8 cellular contexts compared by ENCODE assay signal in the genomic region with DNA sequence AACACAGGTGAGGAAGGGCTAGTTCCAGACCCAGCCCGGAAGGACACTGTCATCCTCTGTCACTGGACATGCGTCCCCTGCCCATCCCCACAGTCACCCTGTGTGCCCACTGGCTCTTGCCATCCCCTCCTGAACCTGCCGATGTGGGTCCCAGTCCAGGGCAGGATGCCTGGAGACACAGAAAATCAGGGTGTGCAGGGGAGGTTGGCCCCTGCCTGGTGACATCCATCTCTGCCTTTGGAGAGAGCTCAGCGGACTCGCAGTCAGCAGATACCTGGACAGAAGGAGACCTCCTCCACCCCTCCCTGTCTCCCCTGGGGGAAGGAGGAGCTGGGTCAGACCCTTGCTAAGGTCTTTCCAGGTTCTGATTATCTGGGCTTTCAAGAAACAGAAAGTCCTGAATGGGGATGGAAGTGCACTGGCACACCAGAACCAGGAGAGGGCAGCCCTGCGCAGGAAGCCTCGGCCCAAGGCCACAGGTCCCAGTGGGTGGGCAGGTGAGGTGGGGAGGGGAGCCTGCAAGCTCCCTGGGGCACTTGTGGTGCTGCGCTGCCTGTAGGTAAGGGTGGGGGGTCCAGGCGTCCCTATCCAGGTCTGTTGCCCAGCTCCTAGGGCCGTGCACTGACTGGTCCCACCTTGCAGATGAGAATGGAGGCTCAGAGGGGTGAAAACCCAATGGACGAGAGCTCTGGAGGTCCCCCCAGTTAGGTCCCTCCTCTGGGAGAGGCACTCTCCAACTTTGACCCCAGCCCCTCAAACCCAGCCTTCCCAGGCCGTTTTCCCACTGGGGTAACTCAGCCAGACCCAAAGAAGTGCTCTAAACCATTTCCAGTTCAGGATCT. TPM values are rescaled to one million over a fixed set of nuclear protein-coding genes. Genes with fewer than 3 reads are reported as not detected.
DNase-seq lines count a peak whose midpoint lies in the region; ATAC-seq and TF ChIP-seq lines count a peak whose summit lies in the region.

No MANE protein-coding gene starts in this region.

- DNase-seq in CD4-positive, CD25-positive, alpha-beta regulatory T cell, result peak in 1 of 3 donors; percentile 22
- peak; percentile 98 for DNase-seq in H7
- no peak for DNase-seq in RWPE2 (ENCODE audit: low spot score)
- no peak for DNase-seq in breast epithelium (ENCODE audit: low spot score in 2 of 2)
- DNase-seq in right lobe of liver, result peak in 1 of 3 donors; percentile 44
- DNase-seq in testis, result peak; percentile 67
- no peak for DNase-seq in activated T-helper 2 cell treated with anti-CD3 and anti-CD28 coated beads, Interferon-gamma antibody, Interleukin-2, Interleukin-4, amounts not matched to agents 10 μg/mL and 5 μg/mL and 100 μg/mL, durations not matched to agents 14 hours and 24 hours and 36 hours (ENCODE audit: low spot score)
- no peak for DNase-seq in RKO (ENCODE audit: low spot score)

- no peak for TF ChIP-seq POLR2A in breast epithelium (IDR thresholded peaks at IDR 0.05)
- no peak for TF ChIP-seq POLR2A in right lobe of liver (IDR thresholded peaks at IDR 0.05)
- TF ChIP-seq POLR2A in testis (IDR thresholded peaks at IDR 0.05), result no peak

- peaks cover 0 to 2% (median 0%) of the 10 kb centered on the region in 4 donors for H3K4me1 Mint-ChIP-seq in CD4-positive, CD25-positive, alpha-beta regulatory T cell
- H3K4me1 Mint-ChIP-seq in activated T-helper 2 cell treated with anti-CD3 and anti-CD28 coated beads, Interferon-gamma antibody, Interleukin-2, Interleukin-4, amounts not matched to agents 10 μg/mL and 5 μg/mL and 100 μg/mL, durations not matched to agents 14 hours and 24 hours and 36 hours (ENCODE audit: low read depth), result peaks cover 2% of the 10 kb centered on the region

- TF ChIP-seq CTCF in RWPE2 (IDR thresholded peaks at IDR 0.05; ENCODE audit: poor library complexity, severe bottlenecking), result peak; percentile 74
- TF ChIP-seq CTCF in breast epithelium (IDR thresholded peaks at IDR 0.05), result peak in 2 of 3 donors; percentile 43 to 55
- TF ChIP-seq CTCF in right lobe of liver (IDR thresholded peaks at IDR 0.05), result peak; percentile 46 to 65 (median 58)
- TF ChIP-seq CTCF in testis (IDR thresholded peaks at IDR 0.05), result peak in 2 of 3 experiments; percentile 62 to 69

- 25% methylated on average over 7 of the region's 12 CpGs for WGBS in right lobe of liver (ENCODE audit: insufficient coverage, low coverage, low lambda C conversion rate, missing lambda C conversion rate)
- 52 to 54% methylated on average over 3 to 11 of the region's 12 CpGs for WGBS in testis, 2 donors

- H3K4me3 Mint-ChIP-seq in CD4-positive, CD25-positive, alpha-beta regulatory T cell, result no peak overlapping the region
- no peak overlapping the region for H3K4me3 Mint-ChIP-seq in activated T-helper 2 cell treated with anti-CD3 and anti-CD28 coated beads, Interferon-gamma antibody, Interleukin-2, Interleukin-4, amounts not matched to agents 10 μg/mL and 5 μg/mL and 100 μg/mL, durations not matched to agents 14 hours and 24 hours and 36 hours (ENCODE audit: low read depth)

- H3K27ac Mint-ChIP-seq in CD4-positive, CD25-positive, alpha-beta regulatory T cell, result no peak overlapping the region
- no peak overlapping the region for H3K27ac Mint-ChIP-seq in activated T-helper 2 cell treated with anti-CD3 and anti-CD28 coated beads, Interferon-gamma antibody, Interleukin-2, Interleukin-4, amounts not matched to agents 10 μg/mL and 5 μg/mL and 100 μg/mL, durations not matched to agents 14 hours and 24 hours and 36 hours

- H3K27me3 ChIP-seq in CD4-positive, CD25-positive, alpha-beta regulatory T cell (ENCODE audit: control insufficient read depth, insufficient read depth, low read length), result no peaks in the 10 kb centered on the region
- H3K27me3 ChIP-seq in H7 (ENCODE audit: control insufficient read depth, insufficient read depth, low read length), result no peaks in the 10 kb centered on the region
- peaks cover 4% of the 10 kb centered on the region for H3K27me3 ChIP-seq in RWPE2 (ENCODE audit: insufficient read depth, poor library complexity, severe bottlenecking)
- H3K27me3 ChIP-seq in breast epithelium, result peaks cover 0 to 49% of the 10 kb centered on the region in 2 donors
- no peaks in the 10 kb centered on the region for H3K27me3 ChIP-seq in right lobe of liver
- H3K27me3 ChIP-seq in testis, result no peaks in the 10 kb centered on the region

- ATAC-seq in CD4-positive, CD25-positive, alpha-beta regulatory T cell (ENCODE audit: low read depth in 2 of 2), result peak; percentile 15 to 34
- peak; percentile 35; the same call in 1 of the 3 replicates for ATAC-seq in RWPE2 (ENCODE audit: low read depth)
- peak; percentile 60 to 75 (median 75) for ATAC-seq in right lobe of liver

- intact Hi-C loops in breast epithelium (cut with DNase I; ENCODE audit: low total_unique reads), result loop anchor here (10.0 kb wide), 1 partner anchor 95 kb away; the partner anchor contains the start of gene OR6B3
- intact Hi-C loops in right lobe of liver (cut with DNase I), result no loop called here
- intact Hi-C loops in testis (cut with DNase I; ENCODE audit: low total_unique reads), result no loop called here
- intact Hi-C loops in activated T-helper 2 cell treated with anti-CD3 and anti-CD28 coated beads, Interferon-gamma antibody, Interleukin-2, Interleukin-4, amounts not matched to agents 10 μg/mL and 5 μg/mL and 100 μg/mL, durations not matched to agents 14 hours and 24 hours and 36 hours (cut with micrococcal nuclease), result loop anchor here (2.0 kb wide), 1 partner anchor 289 kb away; no protein-coding TSS in a partner anchor

- H3K27me3 Mint-ChIP-seq in CD4-positive, CD25-positive, alpha-beta regulatory T cell, result peaks cover 4% of the 10 kb centered on the region
- no peaks in the 10 kb centered on the region for H3K27me3 Mint-ChIP-seq in activated T-helper 2 cell treated with anti-CD3 and anti-CD28 coated beads, Interferon-gamma antibody, Interleukin-2, Interleukin-4, amounts not matched to agents 10 μg/mL and 5 μg/mL and 100 μg/mL, durations not matched to agents 14 hours and 24 hours and 36 hours (ENCODE audit: low read depth)

- H3K36me3 ChIP-seq in CD4-positive, CD25-positive, alpha-beta regulatory T cell (ENCODE audit: control insufficient read depth, insufficient read depth, low read length), result no peaks in the 10 kb centered on the region
- H3K36me3 ChIP-seq in H7 (replicated peaks; ENCODE audit: control insufficient read depth, insufficient read depth, low read length) (no peaks in the 10 kb centered on the region), RWPE2 (ENCODE audit: low read depth) (no peaks in the 10 kb centered on the region), breast epithelium (no peaks in the 10 kb centered on the region), right lobe of liver (no peaks in the 10 kb centered on the region), testis (ENCODE audit: low read depth, missing control alignments) (no peaks in the 10 kb centered on the region)

- H3K9me3 ChIP-seq in CD4-positive, CD25-positive, alpha-beta regulatory T cell (ENCODE audit: control insufficient read depth in 2 of 2, low read length in 2 of 2), result no peaks in the 10 kb centered on the region
- H3K9me3 ChIP-seq in RWPE2 (ENCODE audit: severe bottlenecking) (no peaks in the 10 kb centered on the region), breast epithelium (no peaks in the 10 kb centered on the region), right lobe of liver (no peaks in the 10 kb centered on the region), testis (no peaks in the 10 kb centered on the region)

- no peaks in the 10 kb centered on the region for H3K36me3 Mint-ChIP-seq in CD4-positive, CD25-positive, alpha-beta regulatory T cell
- no peaks in the 10 kb centered on the region for H3K36me3 Mint-ChIP-seq in activated T-helper 2 cell treated with anti-CD3 and anti-CD28 coated beads, Interferon-gamma antibody, Interleukin-2, Interleukin-4, amounts not matched to agents 10 μg/mL and 5 μg/mL and 100 μg/mL, durations not matched to agents 14 hours and 24 hours and 36 hours (ENCODE audit: low read depth)

- H3K4me1 ChIP-seq in CD4-positive, CD25-positive, alpha-beta regulatory T cell (ENCODE audit: control insufficient read depth, insufficient read depth, low read length, poor library complexity, severe bottlenecking), result no peaks in the 10 kb centered on the region
- no peaks in the 10 kb centered on the region for H3K4me1 ChIP-seq in RWPE2 (ENCODE audit: insufficient read depth, poor library complexity, severe bottlenecking)
- H3K4me1 ChIP-seq in breast epithelium, result no peaks in the 10 kb centered on the region
- H3K4me1 ChIP-seq in right lobe of liver, result no peaks in the 10 kb centered on the region
- peaks cover 1% of the 10 kb centered on the region for H3K4me1 ChIP-seq in testis

- no peak overlapping the region for H3K4me3 ChIP-seq in CD4-positive, CD25-positive, alpha-beta regulatory T cell (ENCODE audit: low read depth, low read length)
- H3K4me3 ChIP-seq in H7 (ENCODE audit: insufficient read depth, low read depth, low read length) (no peak overlapping the region), RWPE2 (ENCODE audit: severe bottlenecking) (no peak overlapping the region), breast epithelium (no peak overlapping the region), right lobe of liver (no peak overlapping the region), testis (no peak overlapping the region)

- H3K27ac ChIP-seq in CD4-positive, CD25-positive, alpha-beta regulatory T cell (ENCODE audit: insufficient read depth, low read length, poor library complexity, severe bottlenecking), result no peak overlapping the region
- H3K27ac ChIP-seq in RWPE2 (ENCODE audit: poor library complexity, severe bottlenecking) (no peak overlapping the region), breast epithelium (no peak overlapping the region), right lobe of liver (no peak overlapping the region), testis (no peak overlapping the region)

- peaks cover 0 to 8% (median 2%) of the 10 kb centered on the region in 7 donors for H3K9me3 Mint-ChIP-seq in CD4-positive, CD25-positive, alpha-beta regulatory T cell
- H3K9me3 Mint-ChIP-seq in activated T-helper 2 cell treated with anti-CD3 and anti-CD28 coated beads, Interferon-gamma antibody, Interleukin-2, Interleukin-4, amounts not matched to agents 10 μg/mL and 5 μg/mL and 100 μg/mL, durations not matched to agents 14 hours and 24 hours and 36 hours, result peaks cover 8% of the 10 kb centered on the region

RNA-seq across cellular contexts. Expression of gene OTOS, which starts 9.7 kb away (rescaled TPM):
- total RNA-seq in CD4-positive, CD25-positive, alpha-beta regulatory T cell, result not detected
- not detected for polyA plus RNA-seq in CD4-positive, CD25-positive, alpha-beta regulatory T cell
- total RNA-seq in H7 (2014; rRNA removed; shearing (Covaris generic)), result not detected in 2 replicates
- total RNA-seq in breast epithelium (not detected), right lobe of liver (not detected), testis (1 to 10 TPM in 1 of 2 donors, not detected in 1; 1.5 TPM)
- 1.2 TPM for polyA plus RNA-seq in testis (ENCODE audit: insufficient read depth, low read depth, low replicate concordance)
- total RNA-seq in activated T-helper 2 cell treated with anti-CD3 and anti-CD28 coated beads, Interferon-gamma antibody, Interleukin-2, Interleukin-4, amounts not matched to agents 10 μg/mL and 5 μg/mL and 100 μg/mL, durations not matched to agents 14 hours and 24 hours and 36 hours, result not detected in 2 replicates

RNA-seq across cellular contexts. Expression of gene COPS9, which starts 14.1 kb away (rescaled TPM):
- 77.6 TPM for total RNA-seq in CD4-positive, CD25-positive, alpha-beta regulatory T cell
- 100 to 1,000 TPM; 309 to 330 (median 327) TPM for polyA plus RNA-seq in CD4-positive, CD25-positive, alpha-beta regulatory T cell
- 187 and 204 TPM in 2 replicates for total RNA-seq in H7 (2014; rRNA removed; shearing (Covaris generic))
- 100 to 1,000 TPM; 174 to 267 (median 250) TPM for total RNA-seq in breast epithelium
- total RNA-seq in right lobe of liver, result 10 to 100 TPM; 33.1 to 66.1 (median 45.8) TPM
- 100 to 1,000 TPM; 170 to 201 TPM for total RNA-seq in testis
- polyA plus RNA-seq in testis (ENCODE audit: insufficient read depth, low read depth, low replicate concordance), result 167 TPM
- total RNA-seq in activated T-helper 2 cell treated with anti-CD3 and anti-CD28 coated beads, Interferon-gamma antibody, Interleukin-2, Interleukin-4, amounts not matched to agents 10 μg/mL and 5 μg/mL and 100 μg/mL, durations not matched to agents 14 hours and 24 hours and 36 hours, result 112 and 114 TPM in 2 replicates

Comparison
In these comparisons a context has a peak if more than half of its experiments do, and no peak if none do; other contexts are left out.
1. ATAC-seq: peak in every context shown above with its lines; median percentile 75 in right lobe of liver; 35 in RWPE2; 24 in CD4-positive, CD25-positive, alpha-beta regulatory T cell.
2. DNase-seq: peak in H7 (single experiment) and testis (single experiment); none in RWPE2 (single experiment), breast epithelium (0 of 2), activated T-helper 2 cell treated with anti-CD3 and anti-CD28 coated beads, Interferon-gamma antibody, Interleukin-2, Interleukin-4, amounts not matched to agents 10 μg/mL and 5 μg/mL and 100 μg/mL, durations not matched to agents 14 hours and 24 hours and 36 hours (single experiment) and RKO (single experiment).
3. intact Hi-C loops: an anchor here in breast epithelium (10.0 kb wide) and activated T-helper 2 cell treated with anti-CD3 and anti-CD28 coated beads, Interferon-gamma antibody, Interleukin-2, Interleukin-4, amounts not matched to agents 10 μg/mL and 5 μg/mL and 100 μg/mL, durations not matched to agents 14 hours and 24 hours and 36 hours (2.0 kb wide); none called in right lobe of liver and testis.
4. Peak in every context shown above with its lines, with median percentiles within 50 percentile points of each other: CTCF ChIP-seq.